Comparison of ENCODE assay signal across 8 cellular contexts in genomic region chr12:49061157-49061650, GRCh38. TPM values are rescaled to one million over a fixed set of nuclear protein-coding genes. Genes with fewer than 3 reads are reported as not detected.
A peak's percentile ranks its signal among the peaks of the same experiment; 100 is the strongest.
DNase-seq lines count a peak whose midpoint lies in the region; ATAC-seq, FAIRE-seq and TF ChIP-seq lines count a peak whose summit lies in the region.

No MANE protein-coding gene starts in this region.

- H3K27ac ChIP-seq in keratinocyte (ENCODE audit: control insufficient read depth, insufficient read depth, low read length) (peak overlapping the region; percentile 94), temporal lobe (ENCODE audit: low read depth, low read length) (peak overlapping the region; percentile 81)

- H3K9me1 ChIP-seq in keratinocyte (ENCODE audit: control insufficient read depth, extremely low read depth, insufficient read depth, low read length), result no peaks in the 10 kb centered on the region

- H3K9me3 Mint-ChIP-seq in T-helper 2 cell treated with Interferon-gamma antibody and Interleukin-4, amounts not matched to agents 5 μg/mL and 100 μg/mL, for 36 hours, result no peaks in the 10 kb centered on the region
- no peaks in the 10 kb centered on the region for H3K9me3 Mint-ChIP-seq in activated naive CD4-positive, alpha-beta T cell treated with anti-CD3 and anti-CD28 coated beads, Interleukin-2, amount 50 U/mL, for 72 hours

- peaks cover 35% of the 10 kb centered on the region for H3K4me1 Mint-ChIP-seq in T-helper 2 cell treated with Interferon-gamma antibody and Interleukin-4, amounts not matched to agents 5 μg/mL and 100 μg/mL, for 36 hours (ENCODE audit: low read depth)

- peaks cover 24% of the 10 kb centered on the region for H3K4me1 ChIP-seq in keratinocyte (ENCODE audit: control insufficient read depth, extremely low read depth, insufficient read depth, low read length)

- peak overlapping the region; percentile 97 for H3K9ac ChIP-seq in keratinocyte (ENCODE audit: control insufficient read depth, extremely low read depth, insufficient read depth, low read length)

- peak overlapping the region; percentile 85 to 98 (median 87) for H3K4me3 ChIP-seq in keratinocyte (ENCODE audit: control insufficient read depth in 2 of 3, extremely low read depth in 1 of 3, insufficient read depth in 2 of 3, low read depth in 1 of 3, low read length in 3 of 3)

- no peaks in the 10 kb centered on the region for H3K36me3 ChIP-seq in keratinocyte (ENCODE audit: control insufficient read depth in 2 of 2, extremely low read depth in 1 of 2, insufficient read depth in 2 of 2, low read length in 2 of 2)

- FAIRE-seq in keratinocyte (lab: Jason Lieb, UNC), result no peak

- peak overlapping the region; percentile 96 for H3K4me2 ChIP-seq in keratinocyte (ENCODE audit: control insufficient read depth, extremely low read depth, insufficient read depth, low read depth, low read length)

- peaks cover 49% of the 10 kb centered on the region for H3K79me2 ChIP-seq in keratinocyte (ENCODE audit: control insufficient read depth, insufficient read depth, low read length)

- no peak for TF ChIP-seq CTCF in keratinocyte (optimal IDR thresholded peaks at IDR 0.05 in 1 of 3, IDR thresholded peaks at IDR 0.05 in 1 of 3, conservative IDR thresholded peaks at IDR 0.05 in 1 of 3; ENCODE audit: extremely low read depth in 1 of 3, insufficient read depth in 2 of 3, low read length in 3 of 3)

- dilution Hi-C loops in keratinocyte (cut with MboI; ENCODE audit: extremely low pct_ligation_motif_present, low sequenced_read_pairs), result no loop called here

- no peak for DNase-seq in T-helper 2 cell treated with Interferon-gamma antibody and Interleukin-4, amounts not matched to agents 5 μg/mL and 100 μg/mL, for 36 hours (ENCODE audit: low spot score)
- no peak for DNase-seq in T-helper 2 cell
- DNase-seq in activated naive CD4-positive, alpha-beta T cell treated with anti-CD3 and anti-CD28 coated beads, Interleukin-2, amount 50 U/mL, for 72 hours (ENCODE audit: low spot score in 2 of 2), result no peak
- no peak for DNase-seq in keratinocyte (ENCODE audit: low read depth, low spot score)
- no peak for DNase-seq in NCI-H2029 (lab: John Stamatoyannopoulos, UW)
- no peak for DNase-seq in stimulated activated CD8-positive, alpha-beta memory T cell treated with anti-CD3 and anti-CD28 coated beads, Interleukin-4, amount 100 ng/mL, for 48 hours
- DNase-seq in NCI-H1694 (lab: John Stamatoyannopoulos, UW), result no peak

- H4K20me1 ChIP-seq in keratinocyte (ENCODE audit: control insufficient read depth, extremely low read depth, insufficient read depth, low read length), result peaks cover 12% of the 10 kb centered on the region

- H3K9me3 ChIP-seq in keratinocyte (ENCODE audit: control insufficient read depth, low read depth, low read length), result no peaks in the 10 kb centered on the region

- H2AFZ ChIP-seq in keratinocyte (ENCODE audit: control insufficient read depth, low read length), result peak overlapping the region; percentile 98

- H3K27me3 ChIP-seq in keratinocyte (ENCODE audit: control insufficient read depth, extremely low read depth, insufficient read depth, low read length), result no peaks in the 10 kb centered on the region

- H3K27ac Mint-ChIP-seq in T-helper 2 cell treated with Interferon-gamma antibody and Interleukin-4, amounts not matched to agents 5 μg/mL and 100 μg/mL, for 36 hours, result peak overlapping the region; percentile 92
- H3K27ac Mint-ChIP-seq in activated naive CD4-positive, alpha-beta T cell treated with anti-CD3 and anti-CD28 coated beads, Interleukin-2, amount 50 U/mL, for 72 hours, result peak overlapping the region; percentile 92 to 96

- no peaks in the 10 kb centered on the region for H3K27me3 Mint-ChIP-seq in T-helper 2 cell treated with Interferon-gamma antibody and Interleukin-4, amounts not matched to agents 5 μg/mL and 100 μg/mL, for 36 hours (ENCODE audit: low read depth)

- ATAC-seq in activated naive CD4-positive, alpha-beta T cell treated with anti-CD3 and anti-CD28 coated beads, Interleukin-2, amount 50 U/mL, for 72 hours, result peak; percentile 4 to 5

- peaks cover 4% of the 10 kb centered on the region for H3K36me3 Mint-ChIP-seq in T-helper 2 cell treated with Interferon-gamma antibody and Interleukin-4, amounts not matched to agents 5 μg/mL and 100 μg/mL, for 36 hours (ENCODE audit: low read depth)
- peaks cover 16% of the 10 kb centered on the region in 2 donors for H3K36me3 Mint-ChIP-seq in activated naive CD4-positive, alpha-beta T cell treated with anti-CD3 and anti-CD28 coated beads, Interleukin-2, amount 50 U/mL, for 72 hours

- H3K4me3 Mint-ChIP-seq in T-helper 2 cell treated with Interferon-gamma antibody and Interleukin-4, amounts not matched to agents 5 μg/mL and 100 μg/mL, for 36 hours, result peak overlapping the region; percentile 89

RNA-seq across cellular contexts. Expression of gene KMT2D, which starts 0.6 kb away (rescaled TPM):
- 100 to 1,000 TPM in 1 of 2 donors, 10 to 100 TPM in 1; 67.7 to 110 TPM for total RNA-seq in activated naive CD4-positive, alpha-beta T cell treated with anti-CD3 and anti-CD28 coated beads, Interleukin-2, amount 50 U/mL, for 72 hours
- 9.3 to 12.1 TPM (median 9.8 TPM) in 3 replicates for polyA plus RNA-seq in keratinocyte
- polyA plus RNA-seq in keratinocyte (2011; ENCODE audit: low read depth), result 21.7 TPM
- polyA plus RNA-seq in keratinocyte (2011; cell fraction: cytosol; rRNA removed), result 5.0 and 8.0 TPM in 2 replicates
- polyA plus RNA-seq in keratinocyte (2011; cell fraction: nucleus; rRNA removed), result 64.9 and 67.1 TPM in 2 replicates
- 16.3 and 25.6 TPM in 2 replicates for polyA plus RNA-seq in keratinocyte (2012; ENCODE audit: low replicate concordance)
- polyA minus RNA-seq in keratinocyte, result 11.6 to 77.1 TPM (median 36.3 TPM) in 3 replicates
- polyA minus RNA-seq in keratinocyte (2011; cell fraction: cytosol; rRNA and poly(A)+ RNA removed), result 18.6 TPM
- 56.6 and 78.4 TPM in 2 replicates for polyA minus RNA-seq in keratinocyte (2011; cell fraction: nucleus; rRNA and poly(A)+ RNA removed)
- total RNA-seq in temporal lobe, result 38.4 TPM

RNA-seq across cellular contexts. Expression of gene RHEBL1, which starts 8.6 kb away (rescaled TPM):
- total RNA-seq in activated naive CD4-positive, alpha-beta T cell treated with anti-CD3 and anti-CD28 coated beads, Interleukin-2, amount 50 U/mL, for 72 hours, result 10 to 100 TPM; 12.7 to 19.7 TPM
- 0.31 to 0.63 TPM (median 0.51 TPM) in 3 replicates for polyA plus RNA-seq in keratinocyte
- polyA plus RNA-seq in keratinocyte (2011; ENCODE audit: low read depth), result 0.35 TPM
- polyA plus RNA-seq in keratinocyte (2011; cell fraction: cytosol; rRNA removed), result 0.30 and 0.44 TPM in 2 replicates
- polyA plus RNA-seq in keratinocyte (2011; cell fraction: nucleus; rRNA removed), result 0.47 and 0.59 TPM in 2 replicates
- polyA plus RNA-seq in keratinocyte (2012; ENCODE audit: low replicate concordance), result 0.55 and 0.86 TPM in 2 replicates
- 0.16 to 1.0 TPM (median 0.92 TPM) in 3 replicates for polyA minus RNA-seq in keratinocyte
- not detected for polyA minus RNA-seq in keratinocyte (2011; cell fraction: cytosol; rRNA and poly(A)+ RNA removed)
- polyA minus RNA-seq in keratinocyte (2011; cell fraction: nucleus; rRNA and poly(A)+ RNA removed), result not detected in 2 replicates
- 0.49 TPM for total RNA-seq in temporal lobe

RNA-seq across cellular contexts. Expression of gene DHH, which starts 33.4 kb away (rescaled TPM):
- total RNA-seq in activated naive CD4-positive, alpha-beta T cell treated with anti-CD3 and anti-CD28 coated beads, Interleukin-2, amount 50 U/mL, for 72 hours, result 1 to 10 TPM in 1 of 2 donors, under 1 TPM in 1; 0.19 to 1.0 TPM
- polyA plus RNA-seq in keratinocyte, result not detected in 3 replicates
- not detected for polyA plus RNA-seq in keratinocyte (2011; ENCODE audit: low read depth)
- polyA plus RNA-seq in keratinocyte (2011; cell fraction: cytosol; rRNA removed), result not detected in 2 replicates
- 0.03 TPM in 1 of 2 replicates, not detected in the other for polyA plus RNA-seq in keratinocyte (2011; cell fraction: nucleus; rRNA removed)
- 0.06 TPM in 1 of 2 replicates, not detected in the other for polyA plus RNA-seq in keratinocyte (2012; ENCODE audit: low replicate concordance)
- not detected in 3 replicates for polyA minus RNA-seq in keratinocyte
- not detected for polyA minus RNA-seq in keratinocyte (2011; cell fraction: cytosol; rRNA and poly(A)+ RNA removed)
- polyA minus RNA-seq in keratinocyte (2011; cell fraction: nucleus; rRNA and poly(A)+ RNA removed), result not detected in 2 replicates
- under 0.01 TPM for total RNA-seq in temporal lobe

RNA-seq across cellular contexts. Expression of gene PRKAG1, which starts 42.6 kb away (rescaled TPM):
- total RNA-seq in activated naive CD4-positive, alpha-beta T cell treated with anti-CD3 and anti-CD28 coated beads, Interleukin-2, amount 50 U/mL, for 72 hours, result 10 to 100 TPM; 52.5 to 58.7 TPM
- 105 to 125 TPM (median 123 TPM) in 3 replicates for polyA plus RNA-seq in keratinocyte
- polyA plus RNA-seq in keratinocyte (2011; ENCODE audit: low read depth), result 20.0 TPM
- polyA plus RNA-seq in keratinocyte (2011; cell fraction: cytosol; rRNA removed), result 88.8 and 167 TPM in 2 replicates
- 91.6 and 94.3 TPM in 2 replicates for polyA plus RNA-seq in keratinocyte (2011; cell fraction: nucleus; rRNA removed)
- polyA plus RNA-seq in keratinocyte (2012; ENCODE audit: low replicate concordance), result 66.5 and 73.0 TPM in 2 replicates
- 30.5 to 67.9 TPM (median 65.9 TPM) in 3 replicates for polyA minus RNA-seq in keratinocyte
- 27.0 TPM for polyA minus RNA-seq in keratinocyte (2011; cell fraction: cytosol; rRNA and poly(A)+ RNA removed)
- 20.6 and 31.8 TPM in 2 replicates for polyA minus RNA-seq in keratinocyte (2011; cell fraction: nucleus; rRNA and poly(A)+ RNA removed)
- total RNA-seq in temporal lobe, result 19.4 TPM

RNA-seq across cellular contexts. Expression of gene LMBR1L, which starts 49.4 kb away (rescaled TPM):
- 100 to 1,000 TPM in 1 of 2 donors, 10 to 100 TPM in 1; 64.0 to 134 TPM for total RNA-seq in activated naive CD4-positive, alpha-beta T cell treated with anti-CD3 and anti-CD28 coated beads, Interleukin-2, amount 50 U/mL, for 72 hours
- 22.9 to 30.1 TPM (median 28.0 TPM) in 3 replicates for polyA plus RNA-seq in keratinocyte
- polyA plus RNA-seq in keratinocyte (2011; ENCODE audit: low read depth), result 9.5 TPM
- 12.1 and 14.6 TPM in 2 replicates for polyA plus RNA-seq in keratinocyte (2011; cell fraction: cytosol; rRNA removed)
- 85.8 and 90.5 TPM in 2 replicates for polyA plus RNA-seq in keratinocyte (2011; cell fraction: nucleus; rRNA removed)
- polyA plus RNA-seq in keratinocyte (2012; ENCODE audit: low replicate concordance), result 18.5 and 27.8 TPM in 2 replicates
- 46.4 to 72.0 TPM (median 51.2 TPM) in 3 replicates for polyA minus RNA-seq in keratinocyte
- polyA minus RNA-seq in keratinocyte (2011; cell fraction: cytosol; rRNA and poly(A)+ RNA removed), result 23.4 TPM
- 26.6 and 43.3 TPM in 2 replicates for polyA minus RNA-seq in keratinocyte (2011; cell fraction: nucleus; rRNA and poly(A)+ RNA removed)
- 59.5 TPM for total RNA-seq in temporal lobe
